ENCODE assay signal across 1 cellular context in the genomic region with DNA sequence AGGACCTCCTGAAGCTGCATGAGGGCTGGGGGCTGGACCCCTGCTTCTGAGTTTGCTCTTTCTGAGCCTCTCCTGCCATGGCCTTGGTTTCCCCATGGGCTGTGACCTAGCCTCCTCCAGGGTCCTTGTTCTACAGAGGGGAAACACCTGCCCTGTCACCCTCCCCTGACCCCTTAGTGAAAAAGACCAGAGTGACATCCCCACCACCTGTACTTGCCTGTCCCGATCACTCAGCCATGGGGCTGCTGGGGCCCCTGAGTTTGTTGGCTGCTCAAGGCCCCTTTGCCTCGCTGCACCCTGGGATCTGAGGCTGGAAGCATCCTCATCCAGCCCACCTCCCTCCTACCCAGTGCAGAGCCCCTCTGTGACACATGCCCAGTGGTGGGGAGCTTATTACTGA.
TF ChIP-seq lines count a peak whose summit lies in the region.

No MANE protein-coding gene starts in this region.

TF ChIP-seq in HCT116, 20 proteins besides CTCF, POLR2A, EP300 and RAD21 (continued from another document):
- TF ChIP-seq, protein P1, sequence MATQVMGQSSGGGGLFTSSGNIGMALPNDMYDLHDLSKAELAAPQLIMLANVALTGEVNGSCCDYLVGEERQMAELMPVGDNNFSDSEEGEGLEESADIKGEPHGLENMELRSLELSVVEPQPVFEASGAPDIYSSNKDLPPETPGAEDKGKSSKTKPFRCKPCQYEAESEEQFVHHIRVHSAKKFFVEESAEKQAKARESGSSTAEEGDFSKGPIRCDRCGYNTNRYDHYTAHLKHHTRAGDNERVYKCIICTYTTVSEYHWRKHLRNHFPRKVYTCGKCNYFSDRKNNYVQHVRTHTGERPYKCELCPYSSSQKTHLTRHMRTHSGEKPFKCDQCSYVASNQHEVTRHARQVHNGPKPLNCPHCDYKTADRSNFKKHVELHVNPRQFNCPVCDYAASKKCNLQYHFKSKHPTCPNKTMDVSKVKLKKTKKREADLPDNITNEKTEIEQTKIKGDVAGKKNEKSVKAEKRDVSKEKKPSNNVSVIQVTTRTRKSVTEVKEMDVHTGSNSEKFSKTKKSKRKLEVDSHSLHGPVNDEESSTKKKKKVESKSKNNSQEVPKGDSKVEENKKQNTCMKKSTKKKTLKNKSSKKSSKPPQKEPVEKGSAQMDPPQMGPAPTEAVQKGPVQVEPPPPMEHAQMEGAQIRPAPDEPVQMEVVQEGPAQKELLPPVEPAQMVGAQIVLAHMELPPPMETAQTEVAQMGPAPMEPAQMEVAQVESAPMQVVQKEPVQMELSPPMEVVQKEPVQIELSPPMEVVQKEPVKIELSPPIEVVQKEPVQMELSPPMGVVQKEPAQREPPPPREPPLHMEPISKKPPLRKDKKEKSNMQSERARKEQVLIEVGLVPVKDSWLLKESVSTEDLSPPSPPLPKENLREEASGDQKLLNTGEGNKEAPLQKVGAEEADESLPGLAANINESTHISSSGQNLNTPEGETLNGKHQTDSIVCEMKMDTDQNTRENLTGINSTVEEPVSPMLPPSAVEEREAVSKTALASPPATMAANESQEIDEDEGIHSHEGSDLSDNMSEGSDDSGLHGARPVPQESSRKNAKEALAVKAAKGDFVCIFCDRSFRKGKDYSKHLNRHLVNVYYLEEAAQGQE (IDR thresholded peaks at IDR 0.05; ENCODE audit: low read depth), result no peak
- TF ChIP-seq FOSL1 (IDR thresholded peaks at IDR 0.05; ENCODE audit: low read depth) (no peak), JUND (IDR thresholded peaks at IDR 0.05) (no peak), TCF7L2 (IDR thresholded peaks at IDR 0.05; ENCODE audit: borderline replicate concordance, extremely low read depth, insufficient read depth, insufficient read length) (no peak)
- TF ChIP-seq, protein P2, sequence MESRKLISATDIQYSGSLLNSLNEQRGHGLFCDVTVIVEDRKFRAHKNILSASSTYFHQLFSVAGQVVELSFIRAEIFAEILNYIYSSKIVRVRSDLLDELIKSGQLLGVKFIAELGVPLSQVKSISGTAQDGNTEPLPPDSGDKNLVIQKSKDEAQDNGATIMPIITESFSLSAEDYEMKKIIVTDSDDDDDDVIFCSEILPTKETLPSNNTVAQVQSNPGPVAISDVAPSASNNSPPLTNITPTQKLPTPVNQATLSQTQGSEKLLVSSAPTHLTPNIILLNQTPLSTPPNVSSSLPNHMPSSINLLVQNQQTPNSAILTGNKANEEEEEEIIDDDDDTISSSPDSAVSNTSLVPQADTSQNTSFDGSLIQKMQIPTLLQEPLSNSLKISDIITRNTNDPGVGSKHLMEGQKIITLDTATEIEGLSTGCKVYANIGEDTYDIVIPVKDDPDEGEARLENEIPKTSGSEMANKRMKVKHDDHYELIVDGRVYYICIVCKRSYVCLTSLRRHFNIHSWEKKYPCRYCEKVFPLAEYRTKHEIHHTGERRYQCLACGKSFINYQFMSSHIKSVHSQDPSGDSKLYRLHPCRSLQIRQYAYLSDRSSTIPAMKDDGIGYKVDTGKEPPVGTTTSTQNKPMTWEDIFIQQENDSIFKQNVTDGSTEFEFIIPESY (IDR thresholded peaks at IDR 0.05; ENCODE audit: extremely low read depth, insufficient replicate concordance, low read length), result no peak
TF ChIP-seq in HCT116: peak in this region for 0.
